In genomic region chr20:47315339-47315662, GRCh38 we compare ENCODE assay signal across 9 cellular contexts. TPM values are rescaled to one million over a fixed set of nuclear protein-coding genes. Genes with fewer than 3 reads are reported as not detected.
DNase-seq lines count a peak whose midpoint lies in the region; ATAC-seq, FAIRE-seq and TF ChIP-seq lines count a peak whose summit lies in the region.
"Had no signal": no experiment of that assay in that cellular context is flagged by ENCODE, and none has a peak within 500 bp of the region (broad histone marks: within the 10 kb centered on the region; RNA-seq: fewer than 3 reads in every experiment).

No MANE protein-coding gene starts in this region.

- H3K27me3 Mint-ChIP-seq in activated T-cell treated with anti-CD3 and anti-CD28 coated beads, Interleukin-2, amount 50 U/mL, for 72 hours (ENCODE audit: low read depth) = no peaks in the 10 kb centered on the region
- no peaks in the 10 kb centered on the region for H3K27me3 Mint-ChIP-seq in activated T-cell treated with anti-CD3 and anti-CD28 coated beads, Interleukin-2, amount 50 U/mL, for 24 hours

- H3K4me1 ChIP-seq in lung (ENCODE audit: control insufficient read depth in 2 of 2, insufficient read depth in 2 of 2, low read length in 2 of 2) (peaks cover 23 to 37% of the 10 kb centered on the region in 2 donors), upper lobe of right lung (peaks cover 70% of the 10 kb centered on the region), small intestine (ENCODE audit: control insufficient read depth in 2 of 2, insufficient read depth in 1 of 2, low read depth in 1 of 2, low read length in 1 of 2) (peaks cover 9 to 11% of the 10 kb centered on the region in 2 donors)

- 64 to 88% methylated on average over 4 of the region's 4 CpGs for whole genome bisulfite sequencing in lung, 2 donors
- 74 to 83% (median 81%) methylated on average over 4 of the region's 4 CpGs for WGBS in small intestine, 3 donors

- H3K4me3 Mint-ChIP-seq in activated T-cell treated with anti-CD3 and anti-CD28 coated beads, Interleukin-2, amount 50 U/mL, for 72 hours = no peak overlapping the region
- no peak overlapping the region for H3K4me3 Mint-ChIP-seq in activated T-cell treated with anti-CD3 and anti-CD28 coated beads, Interleukin-2, amount 50 U/mL, for 24 hours

- no peak for FAIRE-seq in small intestine (lab: Jason Lieb, UNC)

- in situ Hi-C loops in brain microvascular endothelial cell (cut with HindIII; ENCODE audit: low pct_ligation_motif_present, low sequenced_read_pairs) = no loop called here

- no peak for TF ChIP-seq CTCF in brain microvascular endothelial cell (IDR thresholded peaks at IDR 0.05; ENCODE audit: low read depth, low read length, missing control alignments)
- no peak for TF ChIP-seq CTCF in lung (IDR thresholded peaks at IDR 0.05; ENCODE audit: control extremely low read depth, extremely low read depth)
- no peak for TF ChIP-seq CTCF in upper lobe of right lung (IDR thresholded peaks at IDR 0.05)

- H3K27ac ChIP-seq in brain microvascular endothelial cell (peak overlapping the region; percentile 99), lung (ENCODE audit: low read depth in 1 of 2, low read length in 1 of 2) (peak overlapping the region; percentile 84 to 100), upper lobe of right lung (peak overlapping the region; percentile 99), small intestine (ENCODE audit: low read depth in 1 of 2, low read length in 1 of 2) (peak overlapping the region in 1 of 2 donors; percentile 62)

- no peaks in the 10 kb centered on the region for H3K9me3 Mint-ChIP-seq in activated T-cell treated with anti-CD3 and anti-CD28 coated beads, Interleukin-2, amount 50 U/mL, for 72 hours
- no peaks in the 10 kb centered on the region for H3K9me3 Mint-ChIP-seq in activated T-cell treated with anti-CD3 and anti-CD28 coated beads, Interleukin-2, amount 50 U/mL, for 24 hours

- no peak overlapping the region for H3K4me3 ChIP-seq in brain microvascular endothelial cell (ENCODE audit: low read depth, low read length)
- no peak overlapping the region for H3K4me3 ChIP-seq in lung
- H3K4me3 ChIP-seq in upper lobe of right lung = no peak overlapping the region
- H3K4me3 ChIP-seq in small intestine (ENCODE audit: low read depth in 1 of 2, low read length in 2 of 2) = no peak overlapping the region

- H3K9me3 ChIP-seq in lung (ENCODE audit: control insufficient read depth in 2 of 2, insufficient read depth in 1 of 2, low read length in 1 of 2) = no peaks in the 10 kb centered on the region
- no peaks in the 10 kb centered on the region for H3K9me3 ChIP-seq in upper lobe of right lung
- H3K9me3 ChIP-seq in small intestine (ENCODE audit: control insufficient read depth, low read depth) = no peaks in the 10 kb centered on the region

- no peak for ATAC-seq in activated T-cell treated with anti-CD3 and anti-CD28 coated beads, Interleukin-2, amount 50 U/mL, for 72 hours (replicated peaks in 1 of 2)
- ATAC-seq in lung (ENCODE audit: insufficient read depth, low FRiP score) (no peak), upper lobe of right lung (no peak), GM18907 (IDR thresholded peaks at IDR 0.05; ENCODE audit: unreplicated experiment) (no peak), GM18873 (IDR thresholded peaks at IDR 0.05; ENCODE audit: low FRiP score, unreplicated experiment) (no peak)

- peak overlapping the region; percentile 6 for H3K27ac Mint-ChIP-seq in activated T-cell treated with anti-CD3 and anti-CD28 coated beads, Interleukin-2, amount 50 U/mL, for 72 hours
- H3K27ac Mint-ChIP-seq in activated T-cell treated with anti-CD3 and anti-CD28 coated beads, Interleukin-2, amount 50 U/mL, for 24 hours = no peak overlapping the region

- no peak for DNase-seq in activated T-cell treated with anti-CD3 and anti-CD28 coated beads, Interleukin-2, amount 50 U/mL, for 72 hours
- DNase-seq in activated T-cell treated with anti-CD3 and anti-CD28 coated beads, Interleukin-2, amount 50 U/mL, for 24 hours = no peak
- DNase-seq in brain microvascular endothelial cell (no peak), lung (ENCODE audit: low spot score) (no peak), upper lobe of right lung (peak; percentile 32), small intestine (no peak)
- DNase-seq: DND-41 had no signal

- H3K4me1 Mint-ChIP-seq in activated T-cell treated with anti-CD3 and anti-CD28 coated beads, Interleukin-2, amount 50 U/mL, for 72 hours (ENCODE audit: low read depth) = peaks cover 50% of the 10 kb centered on the region
- peaks cover 67% of the 10 kb centered on the region for H3K4me1 Mint-ChIP-seq in activated T-cell treated with anti-CD3 and anti-CD28 coated beads, Interleukin-2, amount 50 U/mL, for 24 hours (ENCODE audit: low read depth)

- peaks cover 14% of the 10 kb centered on the region for H3K36me3 ChIP-seq in brain microvascular endothelial cell (replicated peaks)
- H3K36me3 ChIP-seq in lung (ENCODE audit: control insufficient read depth in 2 of 2, insufficient read depth in 2 of 2, low read length in 2 of 2) = peaks cover 0 to 3% of the 10 kb centered on the region in 2 donors
- no peaks in the 10 kb centered on the region for H3K36me3 ChIP-seq in upper lobe of right lung
- H3K36me3 ChIP-seq in small intestine (ENCODE audit: control insufficient read depth in 2 of 2, insufficient read depth in 2 of 2, low read length in 2 of 2) = no peaks in the 10 kb centered on the region

- H3K36me3 Mint-ChIP-seq in activated T-cell treated with anti-CD3 and anti-CD28 coated beads, Interleukin-2, amount 50 U/mL, for 72 hours (ENCODE audit: insufficient read depth in 2 of 2) = peaks cover 0 to 7% of the 10 kb centered on the region in 2 donors
- peaks cover 43% of the 10 kb centered on the region for H3K36me3 Mint-ChIP-seq in activated T-cell treated with anti-CD3 and anti-CD28 coated beads, Interleukin-2, amount 50 U/mL, for 24 hours (ENCODE audit: low read depth)

- intact Hi-C loops in upper lobe of right lung (cut with DNase I) = loop anchor here (5.0 kb wide), 1 partner anchor 42 kb away; the partner anchor contains the start of gene ZMYND8

- H3K27me3 ChIP-seq in brain microvascular endothelial cell (replicated peaks) = no peaks in the 10 kb centered on the region
- H3K27me3 ChIP-seq in lung (ENCODE audit: control insufficient read depth, insufficient read depth) = no peaks in the 10 kb centered on the region
- H3K27me3 ChIP-seq in upper lobe of right lung = no peaks in the 10 kb centered on the region
- no peaks in the 10 kb centered on the region for H3K27me3 ChIP-seq in small intestine (ENCODE audit: control insufficient read depth in 2 of 2, insufficient read depth in 2 of 2, low read length in 2 of 2)

RNA-seq across cellular contexts. Expression of gene ZMYND8, which starts 41.2 kb away (rescaled TPM):
- 10 to 100 TPM; 34.3 to 40.1 TPM for total RNA-seq in activated T-cell treated with anti-CD3 and anti-CD28 coated beads, Interleukin-2, amount 50 U/mL, for 72 hours
- total RNA-seq in lung (10 to 100 TPM; 45.2 to 46.4 TPM), upper lobe of right lung (45.7 TPM)
- polyA plus RNA-seq in lung (10 to 100 TPM; 14.2 to 15.1 TPM), small intestine (10 to 100 TPM in 2 of 3 donors, 1 to 10 TPM in 1; 9.2 to 19.9 (median 12.8) TPM)
